16 cellular contexts compared by ENCODE assay signal in the genomic region with DNA sequence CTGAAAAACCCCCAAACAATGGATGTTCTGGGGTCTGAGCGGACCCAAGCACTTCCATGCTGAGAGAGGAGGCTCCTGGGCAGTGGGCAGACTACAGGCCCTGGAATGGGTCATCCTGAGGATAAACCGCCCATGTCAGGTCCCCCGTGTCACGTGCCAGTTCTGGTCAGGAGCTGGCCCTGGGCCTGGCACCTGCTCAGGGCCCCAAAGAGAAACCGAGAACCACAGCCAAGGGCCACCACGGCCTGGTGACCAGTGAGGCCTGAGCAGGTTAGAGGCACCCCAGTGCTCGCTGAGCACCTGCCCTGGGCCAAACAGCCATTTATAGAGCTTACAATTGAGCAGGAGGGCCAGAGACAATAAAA.
"Had no signal": no experiment of that assay in that cellular context is flagged by ENCODE, and none has a peak within 500 bp of the region (broad histone marks: within the 10 kb centered on the region; RNA-seq: fewer than 3 reads in every experiment).

No MANE protein-coding gene starts in this region.

- H3K4me3 Mint-ChIP-seq: activated naive CD4-positive, alpha-beta T cell treated with anti-CD3 and anti-CD28 coated beads for 36 hours; T-helper 2 cell treated with Interferon-gamma antibody and Interleukin-4, amounts not matched to agents 5 μg/mL and 100 μg/mL, for 36 hours had no signal

- H3K27me3 ChIP-seq: body of pancreas, colonic mucosa, esophagus squamous epithelium, pancreas, SJSA1, thyroid gland had no signal

- ATAC-seq: body of pancreas had no signal

- H3K27ac ChIP-seq: body of pancreas, colonic mucosa, esophagus squamous epithelium, pancreas, SJSA1, thyroid gland had no signal

- H3K9me3 ChIP-seq: body of pancreas, colonic mucosa, esophagus squamous epithelium, mucosa of descending colon, pancreas, SJSA1, thyroid gland had no signal

- H3K9me3 Mint-ChIP-seq: activated naive CD4-positive, alpha-beta T cell treated with anti-CD3 and anti-CD28 coated beads for 36 hours; T-helper 2 cell treated with Interferon-gamma antibody and Interleukin-4, amounts not matched to agents 5 μg/mL and 100 μg/mL, for 36 hours had no signal

- H3K4me1 ChIP-seq: colonic mucosa, pancreas, SJSA1, thyroid gland had no signal

- H3K4me2 ChIP-seq: smooth muscle cell had no signal

- H3K4me3 ChIP-seq: body of pancreas, colonic mucosa, esophagus squamous epithelium, mucosa of descending colon, pancreas, SJSA1, smooth muscle cell, thyroid gland had no signal

- DNase-seq: activated CD4-positive, alpha-beta T cell treated with anti-CD3 and anti-CD28 coated beads, Interleukin-2, amount 50 U/mL, for 1 hour; activated CD8-positive, alpha-beta memory T cell treated with anti-CD3 and anti-CD28 coated beads for 24 hours; central memory CD4-positive, alpha-beta T cell; colonic mucosa; effector CD4-positive, alpha-beta T cell; esophagus squamous epithelium; retina; thyroid gland had no signal

- H3K27me3 Mint-ChIP-seq: naive thymus-derived CD8-positive, alpha-beta T cell had no signal
